In genomic region chr10:122374859-122375721, GRCh38 we compare ENCODE assay signal across 7 cellular contexts. TPM values are rescaled to one million over a fixed set of nuclear protein-coding genes. Genes with fewer than 3 reads are reported as not detected.
A peak's percentile ranks its signal among the peaks of the same experiment; 100 is the strongest.
DNase-seq lines count a peak whose midpoint lies in the region; ATAC-seq and TF ChIP-seq lines count a peak whose summit lies in the region.

No MANE protein-coding gene starts in this region.

- no peak for TF ChIP-seq POLR2A in lower leg skin (IDR thresholded peaks at IDR 0.05)

- ATAC-seq in GM18498 (IDR thresholded peaks at IDR 0.05; ENCODE audit: unreplicated experiment) (peak; percentile 49), HG02571 (IDR thresholded peaks at IDR 0.05; ENCODE audit: unreplicated experiment) (peak; percentile 60)

- H3K4me3 ChIP-seq in lower leg skin (ENCODE audit: low read depth, poor library complexity, severe bottlenecking), result peak overlapping the region; percentile 85

- intact Hi-C loops in lower leg skin (cut with DNase I; ENCODE audit: low total_unique reads), result loop anchor here (10.0 kb wide), 1 partner anchor 230 kb away; no protein-coding TSS in a partner anchor

- DNase-seq in NCI-H1105 (lab: John Stamatoyannopoulos, UW), result peak; percentile 22
- peak; percentile 53 to 59 for DNase-seq in activated CD4-positive, alpha-beta T cell treated with anti-CD3 and anti-CD28 coated beads, Interleukin-2, amount 50 U/mL, for 4 hours
- DNase-seq in dermis blood vessel endothelial cell, result peak; percentile 74
- peak; percentile 38 to 90 for DNase-seq in lower leg skin (ENCODE audit: low spot score in 2 of 2)
- DNase-seq in stimulated activated CD4-positive, alpha-beta T cell treated with anti-CD3 and anti-CD28 coated beads, Interleukin-4, amount 100 ng/mL, for 24 hours, result peak; percentile 68

- WGBS in lower leg skin, 2 donors, result 0 to 1% methylated on average over 6 to 63 of the region's 93 CpGs

- TF ChIP-seq CTCF in lower leg skin (IDR thresholded peaks at IDR 0.05), result no peak

RNA-seq across cellular contexts. Expression of gene PLEKHA1, which starts 0.6 kb away (rescaled TPM):
- 44.5 and 52.1 TPM in 2 replicates for total RNA-seq in dermis blood vessel endothelial cell
- total RNA-seq in lower leg skin, result 100 to 1,000 TPM in 2 of 4 donors, 10 to 100 TPM in 2; 83.6 to 116 (median 105) TPM

Comparison
In these comparisons a context has a peak if more than half of its experiments do, and no peak if none do; other contexts are left out.
1. Peak in every context shown above with its lines: DNase-seq, ATAC-seq and H3K4me3 ChIP-seq.
2. DNase-seq: peak in every context shown above with its lines; median percentile 74 in dermis blood vessel endothelial cell; 68 in stimulated activated CD4-positive, alpha-beta T cell treated with anti-CD3 and anti-CD28 coated beads, Interleukin-4, amount 100 ng/mL, for 24 hours; 64 in lower leg skin; 56 in activated CD4-positive, alpha-beta T cell treated with anti-CD3 and anti-CD28 coated beads, Interleukin-2, amount 50 U/mL, for 4 hours; 22 in NCI-H1105.